In the genomic region with DNA sequence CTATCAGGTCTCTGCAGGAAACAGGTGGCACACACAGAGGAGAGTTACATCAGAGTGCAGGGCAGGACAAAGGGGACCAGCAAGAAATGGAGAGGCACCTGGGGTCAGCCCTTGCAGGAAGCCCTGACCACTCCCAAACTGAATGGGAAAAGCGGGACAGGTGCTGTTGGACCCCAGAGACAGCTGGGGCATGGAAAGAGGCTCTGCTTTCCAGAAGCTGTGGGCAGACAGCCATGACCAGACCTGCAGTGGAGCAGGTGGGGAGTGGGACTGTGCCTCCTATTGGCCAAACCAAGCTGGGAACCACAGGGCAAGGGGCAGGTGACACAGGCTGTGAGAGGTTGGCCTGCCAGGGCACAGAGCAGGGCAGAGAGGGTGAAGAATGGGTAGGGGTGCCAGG, we compare ENCODE assay signal across 32 cellular contexts.
"Had no signal": no experiment of that assay in that cellular context is flagged by ENCODE, and none has a peak within 500 bp of the region (broad histone marks: within the 10 kb centered on the region; RNA-seq: fewer than 3 reads in every experiment).

No MANE protein-coding gene starts in this region.

- H3K36me3 Mint-ChIP-seq: activated naive CD4-positive, alpha-beta T cell treated with anti-CD3 and anti-CD28 coated beads, Interleukin-2, amount 50 U/mL, for 72 hours; WTC11 had no signal

- H3K36me3 ChIP-seq: adrenal gland, breast epithelium, Peyer's patch, SJSA1 had no signal

- H3K27ac Mint-ChIP-seq: activated CD4-positive, alpha-beta memory T cell treated with anti-CD3 and anti-CD28 coated beads, Interleukin-2, amount 10 ng/mL, durations not matched to agents 7 days and 5 days; activated CD4-positive, alpha-beta T cell treated with anti-CD3 and anti-CD28 coated beads for 36 hours; activated naive CD4-positive, alpha-beta T cell treated with anti-CD3 and anti-CD28 coated beads for 36 hours; activated naive CD4-positive, alpha-beta T cell treated with anti-CD3 and anti-CD28 coated beads, Interleukin-2, amount 50 U/mL, for 72 hours; activated T-cell treated with anti-CD3 and anti-CD28 coated beads, Interleukin-2, amount 50 U/mL, for 24 hours; activated T-helper 2 cell treated with anti-CD3 and anti-CD28 coated beads, Interferon-gamma antibody, Interleukin-2, Interleukin-4, amounts not matched to agents 10 μg/mL and 5 μg/mL and 100 μg/mL, durations not matched to agents 14 hours and 24 hours and 36 hours; T-helper 1 cell treated with Interleukin-12 subunit alpha and Interleukin-12 subunit beta and Interleukin-4 antibody, amounts not matched to agents 30 μg/mL and 1 μg/mL, for 36 hours; T-helper 2 cell treated with Interferon-gamma antibody and Interleukin-4, amounts not matched to agents 5 μg/mL and 100 μg/mL, for 36 hours; WTC11 had no signal

- H3K27ac ChIP-seq: adrenal gland, body of pancreas, breast epithelium, Peyer's patch, SJSA1 had no signal

- H3K27me3 ChIP-seq: adrenal gland, body of pancreas, breast epithelium, Peyer's patch, SJSA1 had no signal

- H3K4me3 Mint-ChIP-seq: activated CD4-positive, alpha-beta memory T cell treated with anti-CD3 and anti-CD28 coated beads, Interleukin-2, amount 10 ng/mL, durations not matched to agents 7 days and 5 days; activated CD4-positive, alpha-beta T cell treated with anti-CD3 and anti-CD28 coated beads for 36 hours; activated naive CD4-positive, alpha-beta T cell treated with anti-CD3 and anti-CD28 coated beads for 36 hours; activated T-cell treated with anti-CD3 and anti-CD28 coated beads, Interleukin-2, amount 50 U/mL, for 24 hours; T-helper 1 cell treated with Interleukin-12 subunit alpha and Interleukin-12 subunit beta and Interleukin-4 antibody, amounts not matched to agents 30 μg/mL and 1 μg/mL, for 36 hours; T-helper 2 cell treated with Interferon-gamma antibody and Interleukin-4, amounts not matched to agents 5 μg/mL and 100 μg/mL, for 36 hours; WTC11 had no signal

- H3K9me3 Mint-ChIP-seq: activated CD4-positive, alpha-beta memory T cell treated with anti-CD3 and anti-CD28 coated beads, Interleukin-2, amount 10 ng/mL, durations not matched to agents 7 days and 5 days; activated naive CD4-positive, alpha-beta T cell treated with anti-CD3 and anti-CD28 coated beads for 36 hours; activated naive CD4-positive, alpha-beta T cell treated with anti-CD3 and anti-CD28 coated beads, Interleukin-2, amount 50 U/mL, for 72 hours; activated T-cell treated with anti-CD3 and anti-CD28 coated beads, Interleukin-2, amount 50 U/mL, for 24 hours; activated T-helper 2 cell treated with anti-CD3 and anti-CD28 coated beads, Interferon-gamma antibody, Interleukin-2, Interleukin-4, amounts not matched to agents 10 μg/mL and 5 μg/mL and 100 μg/mL, durations not matched to agents 14 hours and 24 hours and 36 hours; T-helper 1 cell treated with Interleukin-12 subunit alpha and Interleukin-12 subunit beta and Interleukin-4 antibody, amounts not matched to agents 30 μg/mL and 1 μg/mL, for 36 hours; T-helper 2 cell treated with Interferon-gamma antibody and Interleukin-4, amounts not matched to agents 5 μg/mL and 100 μg/mL, for 36 hours had no signal

- H3K9me3 ChIP-seq: adrenal gland, body of pancreas, breast epithelium, Peyer's patch, SJSA1, SK-N-SH had no signal

- H3K4me3 ChIP-seq: adrenal gland, body of pancreas, breast epithelium, Peyer's patch, SJSA1 had no signal

- H3K4me2 ChIP-seq: SK-N-SH had no signal

- H3K9ac ChIP-seq: SK-N-SH had no signal

- H3K4me1 ChIP-seq: adrenal gland, breast epithelium, Peyer's patch, SJSA1 had no signal

- H3K4me1 Mint-ChIP-seq: activated CD4-positive, alpha-beta memory T cell treated with anti-CD3 and anti-CD28 coated beads, Interleukin-2, amount 10 ng/mL, durations not matched to agents 7 days and 5 days; activated CD4-positive, alpha-beta T cell treated with anti-CD3 and anti-CD28 coated beads for 36 hours had no signal

- DNase-seq: activated CD4-positive, alpha-beta memory T cell treated with anti-CD3 and anti-CD28 coated beads, Interleukin-2, amount 10 ng/mL, durations not matched to agents 7 days and 5 days; activated CD4-positive, alpha-beta T cell treated with anti-CD3 and anti-CD28 coated beads for 36 hours; activated CD4-positive, alpha-beta T cell treated with anti-CD3 and anti-CD28 coated beads, Interleukin-2, amount 50 U/mL, for 1 hour; activated CD8-positive, alpha-beta memory T cell treated with anti-CD3 and anti-CD28 coated beads for 24 hours; activated gamma-delta T cell treated with Interleukin-2 at 50 U/mL for 16 hours; activated naive CD4-positive, alpha-beta T cell treated with anti-CD3 and anti-CD28 coated beads for 36 hours; activated T-cell treated with anti-CD3 and anti-CD28 coated beads, Interleukin-2, amount 50 U/mL, for 24 hours; adrenal gland; Karpas-422; NCI-H1105; NCI-H1436; NCI-H1694; NCI-H1930; NCI-H2081 treated with DMSO at 0.1 percent for 48 hours; NCI-H226; NCI-H446 treated with DMSO at 0.1 percent for 48 hours; NCI-H524; NCI-H69; NK-92 treated with Interleukin-12 subunit alpha and Interleukin-12 subunit beta, amount 100 ng/mL, for 24 hours; PC-3; Peyer's patch; RPMI8226; SHP77 treated with DMSO at 0.1 percent for 48 hours; SK-N-SH had no signal
